1 cellular context compared by ENCODE assay signal in genomic region chr16:75244225-75244792, GRCh38.
TF ChIP-seq lines count a peak whose summit lies in the region.

No MANE protein-coding gene starts in this region.

TF ChIP-seq in HCT116, 20 proteins besides CTCF, POLR2A, EP300 and RAD21 (continued from another document):
- TF ChIP-seq ATF3 (IDR thresholded peaks at IDR 0.05) = no peak
- no peak for TF ChIP-seq EZH2 (IDR thresholded peaks at IDR 0.05)
- no peak for TF ChIP-seq TCF7L2 (IDR thresholded peaks at IDR 0.05; ENCODE audit: borderline replicate concordance, extremely low read depth, insufficient read depth, insufficient read length)
- TF ChIP-seq SP1 (IDR thresholded peaks at IDR 0.05; ENCODE audit: low read depth) = no peak
- TF ChIP-seq MAX (IDR thresholded peaks at IDR 0.05) = no peak
- TF ChIP-seq EZH2phosphoT487 (IDR thresholded peaks at IDR 0.05; ENCODE audit: borderline replicate concordance) = no peak
- TF ChIP-seq EGR1 (IDR thresholded peaks at IDR 0.05; ENCODE audit: low read depth) = no peak
- TF ChIP-seq CBX3 (IDR thresholded peaks at IDR 0.05; ENCODE audit: low read depth) = no peak
- TF ChIP-seq JUND (IDR thresholded peaks at IDR 0.05) = no peak
- no peak for TF ChIP-seq SRF (IDR thresholded peaks at IDR 0.05; ENCODE audit: low read depth)
- no peak for TF ChIP-seq CEBPB (IDR thresholded peaks at IDR 0.05; ENCODE audit: low read depth)
- no peak for TF ChIP-seq ELF1 (IDR thresholded peaks at IDR 0.05; ENCODE audit: borderline replicate concordance, low read depth)
- TF ChIP-seq POLR2AphosphoS5 (IDR thresholded peaks at IDR 0.05; ENCODE audit: low read depth, low read length) = no peak
- no peak for TF ChIP-seq YY1 (IDR thresholded peaks at IDR 0.05; ENCODE audit: extremely low read depth, insufficient replicate concordance, low read depth, low read length)
- TF ChIP-seq SIN3A (IDR thresholded peaks at IDR 0.05; ENCODE audit: low read depth) = no peak
- TF ChIP-seq FOSL1 (IDR thresholded peaks at IDR 0.05; ENCODE audit: low read depth) = no peak
- no peak for TF ChIP-seq REST (IDR thresholded peaks at IDR 0.05; ENCODE audit: low read depth)
- TF ChIP-seq ZFX (IDR thresholded peaks at IDR 0.05) = no peak
- no peak for TF ChIP-seq ZNF274 (IDR thresholded peaks at IDR 0.05; ENCODE audit: low read depth, low read length)
